In the genomic region with DNA sequence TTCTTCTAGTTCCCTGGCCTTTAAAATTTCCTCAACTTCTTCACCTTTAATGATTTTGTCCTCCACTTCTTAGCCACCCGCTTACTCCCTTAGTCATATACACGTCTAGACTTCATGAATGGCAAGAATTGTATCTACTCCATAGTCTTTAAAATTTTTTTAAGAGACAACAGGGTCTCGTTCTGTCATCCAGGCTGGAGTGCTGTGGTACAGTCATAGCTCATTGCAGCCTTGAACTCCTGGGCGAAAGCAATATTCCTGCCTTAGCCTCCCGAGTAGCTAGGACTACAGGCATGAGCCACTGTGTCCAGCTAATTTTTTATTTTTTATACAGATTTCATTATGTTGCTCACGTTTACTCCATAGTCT, we compare ENCODE assay signal across 29 cellular contexts.
"Had no signal": no experiment of that assay in that cellular context is flagged by ENCODE, and none has a peak within 500 bp of the region (broad histone marks: within the 10 kb centered on the region; RNA-seq: fewer than 3 reads in every experiment).

No MANE protein-coding gene starts in this region.

- H3K4me1 Mint-ChIP-seq: activated CD4-positive, alpha-beta T cell treated with anti-CD3 and anti-CD28 coated beads for 36 hours; naive B cell; stimulated activated effector memory CD8-positive, alpha-beta T cell treated with anti-CD3 and anti-CD28 coated beads, Interleukin-12 subunit alpha, Interleukin-12 subunit beta, amount 100 ng/mL, for 72 hours; T-cell had no signal

- H3K27ac ChIP-seq: ascending aorta, brain microvascular endothelial cell, foreskin keratinocyte, heart left ventricle, left lung, parathyroid adenoma, psoas muscle, thoracic aorta, uterus had no signal

- H3K4me3 ChIP-seq: ascending aorta, heart left ventricle, left lung, lung, psoas muscle, thoracic aorta, uterus had no signal

- H3K27me3 Mint-ChIP-seq: stimulated activated naive CD8-positive, alpha-beta T cell treated with anti-CD3 and anti-CD28 coated beads, Interleukin-15, Interleukin-2, amounts not matched to agents 100 ng/mL and 50 ng/mL, for 24 hours; type B pancreatic cell had no signal

- H2AFZ ChIP-seq: parathyroid adenoma had no signal

- DNase-seq: activated CD4-positive, alpha-beta T cell treated with anti-CD3 and anti-CD28 coated beads for 36 hours; activated CD4-positive, CD25-positive, alpha-beta regulatory T cell; activated CD8-positive, alpha-beta memory T cell treated with anti-CD3 and anti-CD28 coated beads, Interleukin-2, amount 10 ng/mL, durations not matched to agents 7 days and 5 days; activated CD8-positive, alpha-beta T cell treated with anti-CD3 and anti-CD28 coated beads, Interleukin-2, amount 10 ng/mL, durations not matched to agents 7 days and 5 days; activated T-cell treated with anti-CD3 and anti-CD28 coated beads, Interleukin-2, amount 50 U/mL, for 48 hours; brain microvascular endothelial cell; caudate nucleus; cortex of kidney; foreskin keratinocyte; heart left ventricle; kidney glomerular epithelial cell; left lung; naive B cell; occipital lobe; psoas muscle; right cardiac atrium; stimulated activated CD4-positive, alpha-beta T cell treated with anti-CD3 and anti-CD28 coated beads, Interleukin-4, amount 100 ng/mL, for 24 hours; T-cell; uterus had no signal

- H3K9me3 ChIP-seq: ascending aorta, heart left ventricle, left lung, psoas muscle, thoracic aorta, uterus had no signal

- H3K27me3 ChIP-seq: ascending aorta, brain microvascular endothelial cell, foreskin keratinocyte, heart left ventricle, left lung, uterus had no signal

- H3K79me2 ChIP-seq: parathyroid adenoma had no signal

- H3K27ac Mint-ChIP-seq: activated CD4-positive, alpha-beta T cell treated with anti-CD3 and anti-CD28 coated beads for 36 hours; activated CD8-positive, alpha-beta memory T cell treated with anti-CD3 and anti-CD28 coated beads, Interleukin-2, amount 10 ng/mL, durations not matched to agents 7 days and 5 days; activated CD8-positive, alpha-beta T cell treated with anti-CD3 and anti-CD28 coated beads, Interleukin-2, amount 10 ng/mL, durations not matched to agents 7 days and 5 days; activated naive CD4-positive, alpha-beta T cell treated with anti-CD3 and anti-CD28 coated beads, Interleukin-2, amount 50 U/mL, for 72 hours; activated T-helper 2 cell treated with anti-CD3 and anti-CD28 coated beads, Interferon-gamma antibody, Interleukin-2, Interleukin-4, amounts not matched to agents 10 μg/mL and 5 μg/mL and 100 μg/mL, durations not matched to agents 14 hours and 24 hours and 36 hours; stimulated activated effector memory CD8-positive, alpha-beta T cell treated with anti-CD3 and anti-CD28 coated beads, Interleukin-12 subunit alpha, Interleukin-12 subunit beta, amount 100 ng/mL, for 72 hours; stimulated activated naive CD8-positive, alpha-beta T cell treated with anti-CD3 and anti-CD28 coated beads, Interleukin-15, Interleukin-2, amounts not matched to agents 100 ng/mL and 50 ng/mL, for 24 hours; T-cell; T-helper 2 cell treated with Interferon-gamma antibody and Interleukin-4, amounts not matched to agents 5 μg/mL and 100 μg/mL, for 36 hours; type B pancreatic cell had no signal

- H3K36me3 ChIP-seq: ascending aorta, heart left ventricle, left lung, thoracic aorta, uterus had no signal

- H3K9me3 Mint-ChIP-seq: activated naive CD4-positive, alpha-beta T cell treated with anti-CD3 and anti-CD28 coated beads, Interleukin-2, amount 50 U/mL, for 72 hours; activated T-helper 2 cell treated with anti-CD3 and anti-CD28 coated beads, Interferon-gamma antibody, Interleukin-2, Interleukin-4, amounts not matched to agents 10 μg/mL and 5 μg/mL and 100 μg/mL, durations not matched to agents 14 hours and 24 hours and 36 hours; stimulated activated effector memory CD8-positive, alpha-beta T cell treated with anti-CD3 and anti-CD28 coated beads, Interleukin-12 subunit alpha, Interleukin-12 subunit beta, amount 100 ng/mL, for 72 hours; stimulated activated naive CD8-positive, alpha-beta T cell treated with anti-CD3 and anti-CD28 coated beads, Interleukin-15, Interleukin-2, amounts not matched to agents 100 ng/mL and 50 ng/mL, for 24 hours; T-cell; T-helper 2 cell treated with Interferon-gamma antibody and Interleukin-4, amounts not matched to agents 5 μg/mL and 100 μg/mL, for 36 hours; type B pancreatic cell had no signal

- H3K4me1 ChIP-seq: ascending aorta, foreskin keratinocyte, heart left ventricle, left lung, parathyroid adenoma, psoas muscle, uterus had no signal

- H3K9ac ChIP-seq: parathyroid adenoma had no signal

- H3K4me3 Mint-ChIP-seq: activated CD4-positive, alpha-beta T cell treated with anti-CD3 and anti-CD28 coated beads for 36 hours; activated CD8-positive, alpha-beta memory T cell treated with anti-CD3 and anti-CD28 coated beads, Interleukin-2, amount 10 ng/mL, durations not matched to agents 7 days and 5 days; activated CD8-positive, alpha-beta T cell treated with anti-CD3 and anti-CD28 coated beads, Interleukin-2, amount 10 ng/mL, durations not matched to agents 7 days and 5 days; naive B cell; stimulated activated effector memory CD8-positive, alpha-beta T cell treated with anti-CD3 and anti-CD28 coated beads, Interleukin-12 subunit alpha, Interleukin-12 subunit beta, amount 100 ng/mL, for 72 hours; stimulated activated naive CD8-positive, alpha-beta T cell treated with anti-CD3 and anti-CD28 coated beads, Interleukin-15, Interleukin-2, amounts not matched to agents 100 ng/mL and 50 ng/mL, for 24 hours; T-cell; T-helper 2 cell treated with Interferon-gamma antibody and Interleukin-4, amounts not matched to agents 5 μg/mL and 100 μg/mL, for 36 hours; type B pancreatic cell had no signal

- H3K36me3 Mint-ChIP-seq: activated CD8-positive, alpha-beta memory T cell treated with anti-CD3 and anti-CD28 coated beads, Interleukin-2, amount 10 ng/mL, durations not matched to agents 7 days and 5 days; activated naive CD4-positive, alpha-beta T cell treated with anti-CD3 and anti-CD28 coated beads, Interleukin-2, amount 50 U/mL, for 72 hours; naive B cell; stimulated activated effector memory CD8-positive, alpha-beta T cell treated with anti-CD3 and anti-CD28 coated beads, Interleukin-12 subunit alpha, Interleukin-12 subunit beta, amount 100 ng/mL, for 72 hours; T-cell; type B pancreatic cell had no signal
